In genomic region chrX:2463973-2464676, GRCh38 we compare ENCODE assay signal across 22 cellular contexts. TPM values are rescaled to one million over a fixed set of nuclear protein-coding genes. Genes with fewer than 3 reads are reported as not detected.
DNase-seq lines count a peak whose midpoint lies in the region; ATAC-seq and TF ChIP-seq lines count a peak whose summit lies in the region.
"Had no signal": no experiment of that assay in that cellular context is flagged by ENCODE, and none has a peak within 500 bp of the region (broad histone marks: within the 10 kb centered on the region; RNA-seq: fewer than 3 reads in every experiment).

No MANE protein-coding gene starts in this region.

- H3K4me3 ChIP-seq in mammary epithelial cell (replicated peaks in 1 of 3; ENCODE audit: insufficient read depth in 1 of 3, low read depth in 2 of 3, low read length in 3 of 3) (no peak overlapping the region), endodermal cell (ENCODE audit: low read length) (no peak overlapping the region)
- H3K4me3 ChIP-seq: adrenal gland, gastroesophageal sphincter, tibial nerve had no signal

- no peaks in the 10 kb centered on the region for H3K36me3 ChIP-seq in mammary epithelial cell (ENCODE audit: insufficient read depth, low read length)
- no peaks in the 10 kb centered on the region for H3K36me3 ChIP-seq in endodermal cell (ENCODE audit: control insufficient read depth, insufficient read depth, low read length)
- H3K36me3 ChIP-seq: adrenal gland, gastroesophageal sphincter, tibial nerve had no signal

- in situ Hi-C loops in T47D (cut with HindIII; ENCODE audit: low pct_unique_long_range_greater_than_20kb, low sequenced_read_pairs) (no loop called here), mammary epithelial cell (cut with MboI; ENCODE audit: low sequenced_read_pairs in 2 of 2) (no loop called here)

- POLR2A ChIA-PET in activated CD4-positive, alpha-beta T cell treated with anti-CD3 and anti-CD28 coated beads for 36 hours (lab: Charles Lee) = no interaction called here

- H3K4me1 Mint-ChIP-seq in endodermal cell = peaks cover 10% of the 10 kb centered on the region
- H3K4me1 Mint-ChIP-seq in activated CD4-positive, alpha-beta T cell treated with anti-CD3 and anti-CD28 coated beads for 36 hours = no peaks in the 10 kb centered on the region

- no peak overlapping the region for H3K9ac ChIP-seq in mammary epithelial cell (ENCODE audit: insufficient read depth, low read length)
- no peak overlapping the region for H3K9ac ChIP-seq in endodermal cell (ENCODE audit: extremely low read depth, low read length, poor library complexity, severe bottlenecking)

- no peak for ATAC-seq in activated CD4-positive, alpha-beta T cell treated with anti-CD3 and anti-CD28 coated beads for 36 hours
- no peak for ATAC-seq in GM21526 (IDR thresholded peaks at IDR 0.05; ENCODE audit: low FRiP score, unreplicated experiment)
- ATAC-seq: gastroesophageal sphincter had no signal

- WGBS in mammary epithelial cell (ENCODE audit: low coverage, missing lambda C conversion rate) = 85% methylated on average over 18 of the region's 31 CpGs
- WGBS in endodermal cell (ENCODE audit: insufficient coverage in 1 of 2, insufficient read length in 1 of 2), 2 experiments = 85% methylated on average over 22 to 31 of the region's 31 CpGs

- CTCF ChIA-PET in mammary epithelial cell (lab: Charles Lee; ENCODE audit: low non-redundant PET) = no interaction called here
- CTCF ChIA-PET in activated CD4-positive, alpha-beta T cell treated with anti-CD3 and anti-CD28 coated beads for 36 hours (lab: Charles Lee) = no interaction called here

- H3K9me3 ChIP-seq in mammary epithelial cell (replicated peaks; ENCODE audit: insufficient read depth, low read length) (peaks cover 10% of the 10 kb centered on the region), endodermal cell (ENCODE audit: control insufficient read depth, low read length) (peaks cover 31% of the 10 kb centered on the region)
- H3K9me3 ChIP-seq: adrenal gland, gastroesophageal sphincter, tibial nerve had no signal

- no peak overlapping the region for H3K4me2 ChIP-seq in mammary epithelial cell (ENCODE audit: insufficient read depth, low read depth, low read length)

- H3K4me1 ChIP-seq in mammary epithelial cell (ENCODE audit: insufficient read depth, low read length) (no peaks in the 10 kb centered on the region), endodermal cell (ENCODE audit: control insufficient read depth, insufficient read depth, low read length) (no peaks in the 10 kb centered on the region)
- H3K4me1 ChIP-seq: adrenal gland had no signal

- no peaks in the 10 kb centered on the region for H3K27me3 ChIP-seq in mammary epithelial cell (ENCODE audit: insufficient read depth, low read length)
- no peaks in the 10 kb centered on the region for H3K27me3 ChIP-seq in endodermal cell (ENCODE audit: control insufficient read depth, insufficient read depth, low read length, poor library complexity, severe bottlenecking)
- H3K27me3 ChIP-seq: adrenal gland, gastroesophageal sphincter, tibial nerve had no signal

- H3K27ac Mint-ChIP-seq in endodermal cell = no peak overlapping the region
- H3K27ac Mint-ChIP-seq in activated CD4-positive, alpha-beta T cell treated with anti-CD3 and anti-CD28 coated beads for 36 hours = no peak overlapping the region
- H3K27ac Mint-ChIP-seq: progenitor cell of endocrine pancreas had no signal

- H3K4me3 Mint-ChIP-seq in endodermal cell = no peak overlapping the region
- no peak overlapping the region for H3K4me3 Mint-ChIP-seq in activated CD4-positive, alpha-beta T cell treated with anti-CD3 and anti-CD28 coated beads for 36 hours
- H3K4me3 Mint-ChIP-seq: nephron progenitor cell had no signal

- no peaks in the 10 kb centered on the region for H4K20me1 ChIP-seq in mammary epithelial cell (ENCODE audit: insufficient read depth, low read length)

- peak; percentile 14 to 98 for DNase-seq in T47D (ENCODE audit: low read depth in 1 of 2, low spot score in 1 of 2)
- DNase-seq in mammary epithelial cell = no peak
- DNase-seq in RKO (ENCODE audit: low spot score) = peak; percentile 69
- DNase-seq in endodermal cell = peak; percentile 64
- no peak for DNase-seq in activated CD4-positive, alpha-beta T cell treated with anti-CD3 and anti-CD28 coated beads for 36 hours
- DNase-seq in GM10266 (ENCODE audit: extremely low spot score) = no peak
- DNase-seq in DMS 273 treated with DMSO at 0.1 percent for 48 hours (lab: John Stamatoyannopoulos, UW) = no peak
- DNase-seq: activated CD4-positive, alpha-beta T cell treated with anti-CD3 and anti-CD28 coated beads for 48 hours; activated effector memory CD4-positive, alpha-beta T cell treated with Interleukin-2 at 50 U/mL for 16 hours; adrenal gland; erythroblast; midbrain; NCI-H187; nephron progenitor cell; stimulated activated CD4-positive, alpha-beta T cell treated with anti-CD3 and anti-CD28 coated beads, Interleukin-2, amount 100 ng/mL, for 24 hours; stimulated activated naive CD4-positive, alpha-beta T cell treated with Interleukin-2 at 50 U/mL for 16 hours had no signal

- intact Hi-C loops in mammary epithelial cell (cut with micrococcal nuclease) = no loop called here
- intact Hi-C loops in activated CD4-positive, alpha-beta T cell treated with anti-CD3 and anti-CD28 coated beads for 36 hours (cut with DNase I, micrococcal nuclease) = no loop called here

- H2AFZ ChIP-seq in mammary epithelial cell (ENCODE audit: low read depth, low read length) = no peak overlapping the region

- dilution Hi-C loops in mammary epithelial cell (cut with HindIII; ENCODE audit: low sequenced_read_pairs) = no loop called here

- no peak overlapping the region for H3K27ac ChIP-seq in mammary epithelial cell (ENCODE audit: insufficient read depth, low read depth, low read length)
- H3K27ac ChIP-seq in endodermal cell (ENCODE audit: low read depth, low read length) = no peak overlapping the region
- H3K27ac ChIP-seq: 22Rv1, adrenal gland, gastroesophageal sphincter, RWPE1, tibial nerve had no signal

- BruUV-seq in mammary epithelial cell (replicated peaks; lab: Mats Ljungman, UMichigan) = no TSS peak

- peaks cover 53% of the 10 kb centered on the region for H3K36me3 Mint-ChIP-seq in endodermal cell (ENCODE audit: low read depth)
- peaks cover 5% of the 10 kb centered on the region for H3K36me3 Mint-ChIP-seq in activated CD4-positive, alpha-beta T cell treated with anti-CD3 and anti-CD28 coated beads for 36 hours (ENCODE audit: low read depth)

- H3K27me3 Mint-ChIP-seq in endodermal cell (ENCODE audit: insufficient read depth) = no peaks in the 10 kb centered on the region
- no peaks in the 10 kb centered on the region for H3K27me3 Mint-ChIP-seq in activated CD4-positive, alpha-beta T cell treated with anti-CD3 and anti-CD28 coated beads for 36 hours
- H3K27me3 Mint-ChIP-seq: progenitor cell of endocrine pancreas had no signal

- TF ChIP-seq CTCF in mammary epithelial cell (conservative IDR thresholded peaks at IDR 0.05 in 1 of 2, IDR thresholded peaks at IDR 0.05 in 1 of 2; ENCODE audit: extremely low read depth in 1 of 2, insufficient read depth in 1 of 2, low read depth in 1 of 2, low read length in 2 of 2) (no peak), endodermal cell (conservative IDR thresholded peaks at IDR 0.05) (no peak), GM10266 (IDR thresholded peaks at IDR 0.05; ENCODE audit: control insufficient read depth, insufficient read depth, low read depth, missing control alignments) (no peak)

- peaks cover 8% of the 10 kb centered on the region for H3K79me2 ChIP-seq in mammary epithelial cell (ENCODE audit: insufficient read depth, low read length)

- peaks cover 59% of the 10 kb centered on the region for H3K9me3 Mint-ChIP-seq in endodermal cell
- no peaks in the 10 kb centered on the region for H3K9me3 Mint-ChIP-seq in activated CD4-positive, alpha-beta T cell treated with anti-CD3 and anti-CD28 coated beads for 36 hours (ENCODE audit: low read depth)

RNA-seq across cellular contexts. Expression of gene DHRSX, which starts 36.7 kb away (rescaled TPM):
- total RNA-seq in mammary epithelial cell (10 to 100 TPM; 14.3 to 21.7 TPM), endodermal cell (10 to 100 TPM; 36.5 to 45.4 TPM)
- 11.8 TPM for polyA plus RNA-seq in mammary epithelial cell
- 13.0 TPM for polyA minus RNA-seq in mammary epithelial cell
- polyA plus RNA-seq in endodermal cell (2013, experiment 1 of 2) = 43.9 TPM
- polyA plus RNA-seq in endodermal cell (2013, experiment 2 of 2) = 47.7 TPM
- total RNA-seq in activated CD4-positive, alpha-beta T cell treated with anti-CD3 and anti-CD28 coated beads for 36 hours = 10 to 100 TPM; 13.8 to 17.7 TPM

RNA-seq across cellular contexts. Expression of gene ZBED1, which starts 36.7 kb away (rescaled TPM):
- total RNA-seq in mammary epithelial cell (10 to 100 TPM; 11.9 to 42.0 TPM), endodermal cell (10 to 100 TPM; 55.8 to 71.9 TPM)
- 9.1 TPM for polyA plus RNA-seq in mammary epithelial cell
- polyA minus RNA-seq in mammary epithelial cell = 20.4 TPM
- 39.2 TPM for polyA plus RNA-seq in endodermal cell (2013, experiment 1 of 2)
- polyA plus RNA-seq in endodermal cell (2013, experiment 2 of 2) = 41.0 TPM
- 10 to 100 TPM; 30.0 to 33.6 TPM for total RNA-seq in activated CD4-positive, alpha-beta T cell treated with anti-CD3 and anti-CD28 coated beads for 36 hours

Comparison
In these comparisons a context has a peak if more than half of its experiments do, and no peak if none do; other contexts are left out.
1. DNase-seq: peak in T47D (2 of 2), RKO (single experiment) and endodermal cell (single experiment); none in mammary epithelial cell (single experiment), activated CD4-positive, alpha-beta T cell treated with anti-CD3 and anti-CD28 coated beads for 36 hours (single experiment), GM10266 (single experiment) and DMS 273 treated with DMSO at 0.1 percent for 48 hours (single experiment).